1 cellular context compared by ENCODE assay signal in genomic region chr13:79003989-79004550, GRCh38.
TF ChIP-seq lines count a peak whose summit lies in the region.

No MANE protein-coding gene starts in this region.

TF ChIP-seq in GM12878, 131 proteins besides CTCF, POLR2A, EP300 and RAD21 (continued from another document and continues in another):
- TF ChIP-seq, protein P1, sequence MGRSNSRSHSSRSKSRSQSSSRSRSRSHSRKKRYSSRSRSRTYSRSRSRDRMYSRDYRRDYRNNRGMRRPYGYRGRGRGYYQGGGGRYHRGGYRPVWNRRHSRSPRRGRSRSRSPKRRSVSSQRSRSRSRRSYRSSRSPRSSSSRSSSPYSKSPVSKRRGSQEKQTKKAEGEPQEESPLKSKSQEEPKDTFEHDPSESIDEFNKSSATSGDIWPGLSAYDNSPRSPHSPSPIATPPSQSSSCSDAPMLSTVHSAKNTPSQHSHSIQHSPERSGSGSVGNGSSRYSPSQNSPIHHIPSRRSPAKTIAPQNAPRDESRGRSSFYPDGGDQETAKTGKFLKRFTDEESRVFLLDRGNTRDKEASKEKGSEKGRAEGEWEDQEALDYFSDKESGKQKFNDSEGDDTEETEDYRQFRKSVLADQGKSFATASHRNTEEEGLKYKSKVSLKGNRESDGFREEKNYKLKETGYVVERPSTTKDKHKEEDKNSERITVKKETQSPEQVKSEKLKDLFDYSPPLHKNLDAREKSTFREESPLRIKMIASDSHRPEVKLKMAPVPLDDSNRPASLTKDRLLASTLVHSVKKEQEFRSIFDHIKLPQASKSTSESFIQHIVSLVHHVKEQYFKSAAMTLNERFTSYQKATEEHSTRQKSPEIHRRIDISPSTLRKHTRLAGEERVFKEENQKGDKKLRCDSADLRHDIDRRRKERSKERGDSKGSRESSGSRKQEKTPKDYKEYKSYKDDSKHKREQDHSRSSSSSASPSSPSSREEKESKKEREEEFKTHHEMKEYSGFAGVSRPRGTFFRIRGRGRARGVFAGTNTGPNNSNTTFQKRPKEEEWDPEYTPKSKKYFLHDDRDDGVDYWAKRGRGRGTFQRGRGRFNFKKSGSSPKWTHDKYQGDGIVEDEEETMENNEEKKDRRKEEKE (IDR thresholded peaks at IDR 0.05), result no peak
- TF ChIP-seq ZNF384 (IDR thresholded peaks at IDR 0.05; ENCODE audit: borderline replicate concordance, low read depth, low read length) (peak; percentile 36; the same call in 1 of the 2 replicates), BHLHE40 (IDR thresholded peaks at IDR 0.05; ENCODE audit: borderline replicate concordance in 1 of 2, low read depth in 2 of 2, low read length in 1 of 2) (0 out of 4 replicates have a peak, but pooled peaks of 1 of the 2 experiments have one; percentile 32), MLLT1 (IDR thresholded peaks at IDR 0.05) (no peak), ETV6 (conservative IDR thresholded peaks at IDR 0.05 in 1 of 2, IDR thresholded peaks at IDR 0.05 in 1 of 2; ENCODE audit: borderline replicate concordance in 1 of 2, low read depth in 1 of 2) (peak in 1 of 2 experiments; percentile 8; a peak in 1 of 4 replicates), GATAD2B (conservative IDR thresholded peaks at IDR 0.05; ENCODE audit: low read depth) (no peak), YBX1 (IDR thresholded peaks at IDR 0.05) (no peak), RB1 (IDR thresholded peaks at IDR 0.05; ENCODE audit: borderline replicate concordance) (no peak), POLR2AphosphoS5 (IDR thresholded peaks at IDR 0.05; ENCODE audit: low read length) (no peak), SP1 (IDR thresholded peaks at IDR 0.05; ENCODE audit: low read depth, low read length) (no peak), STAT3 (IDR thresholded peaks at IDR 0.05; ENCODE audit: low read depth, low read length) (no peak), SMARCA5 (IDR thresholded peaks at IDR 0.05) (no peak), EED (IDR thresholded peaks at IDR 0.05; ENCODE audit: low read depth) (peak; percentile 68), BRCA1 (IDR thresholded peaks at IDR 0.05; ENCODE audit: low read depth, low read length) (no peak), LARP7 (IDR thresholded peaks at IDR 0.05) (no peak), SUZ12 (IDR thresholded peaks at IDR 0.05; ENCODE audit: unreplicated experiment) (no peak), MEF2B (IDR thresholded peaks at IDR 0.05; ENCODE audit: partially characterized antibody, poor library complexity, severe bottlenecking) (no peak), ZNF274 (IDR thresholded peaks at IDR 0.05; ENCODE audit: insufficient read depth, insufficient read length) (no peak), PBX3 (IDR thresholded peaks at IDR 0.05; ENCODE audit: insufficient replicate concordance, low read depth, low read length) (no peak), CBX5 (IDR thresholded peaks at IDR 0.05; ENCODE audit: low read depth) (0 out of 2 replicates have a peak, but pooled peaks have one; percentile 28), E2F4 (IDR thresholded peaks at IDR 0.05; ENCODE audit: low read depth, low read length) (no peak), STAT1 (conservative IDR thresholded peaks at IDR 0.05) (no peak), TCF12 (IDR thresholded peaks at IDR 0.05; ENCODE audit: low read depth, low read length) (no peak), POU2F2 (IDR thresholded peaks at IDR 0.05; ENCODE audit: borderline replicate concordance, low read depth, low read length) (no peak), TBL1XR1 (IDR thresholded peaks at IDR 0.05; ENCODE audit: low read depth, low read length) (no peak; the same call in 1 of the 2 replicates), KLF5 (IDR thresholded peaks at IDR 0.05; ENCODE audit: partially characterized antibody) (no peak), SRF (IDR thresholded peaks at IDR 0.05; ENCODE audit: low read depth in 2 of 2, low read length in 2 of 2) (no peak)
- TF ChIP-seq, protein P2, sequence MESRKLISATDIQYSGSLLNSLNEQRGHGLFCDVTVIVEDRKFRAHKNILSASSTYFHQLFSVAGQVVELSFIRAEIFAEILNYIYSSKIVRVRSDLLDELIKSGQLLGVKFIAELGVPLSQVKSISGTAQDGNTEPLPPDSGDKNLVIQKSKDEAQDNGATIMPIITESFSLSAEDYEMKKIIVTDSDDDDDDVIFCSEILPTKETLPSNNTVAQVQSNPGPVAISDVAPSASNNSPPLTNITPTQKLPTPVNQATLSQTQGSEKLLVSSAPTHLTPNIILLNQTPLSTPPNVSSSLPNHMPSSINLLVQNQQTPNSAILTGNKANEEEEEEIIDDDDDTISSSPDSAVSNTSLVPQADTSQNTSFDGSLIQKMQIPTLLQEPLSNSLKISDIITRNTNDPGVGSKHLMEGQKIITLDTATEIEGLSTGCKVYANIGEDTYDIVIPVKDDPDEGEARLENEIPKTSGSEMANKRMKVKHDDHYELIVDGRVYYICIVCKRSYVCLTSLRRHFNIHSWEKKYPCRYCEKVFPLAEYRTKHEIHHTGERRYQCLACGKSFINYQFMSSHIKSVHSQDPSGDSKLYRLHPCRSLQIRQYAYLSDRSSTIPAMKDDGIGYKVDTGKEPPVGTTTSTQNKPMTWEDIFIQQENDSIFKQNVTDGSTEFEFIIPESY (IDR thresholded peaks at IDR 0.05), result no peak
- TF ChIP-seq, protein P3, sequence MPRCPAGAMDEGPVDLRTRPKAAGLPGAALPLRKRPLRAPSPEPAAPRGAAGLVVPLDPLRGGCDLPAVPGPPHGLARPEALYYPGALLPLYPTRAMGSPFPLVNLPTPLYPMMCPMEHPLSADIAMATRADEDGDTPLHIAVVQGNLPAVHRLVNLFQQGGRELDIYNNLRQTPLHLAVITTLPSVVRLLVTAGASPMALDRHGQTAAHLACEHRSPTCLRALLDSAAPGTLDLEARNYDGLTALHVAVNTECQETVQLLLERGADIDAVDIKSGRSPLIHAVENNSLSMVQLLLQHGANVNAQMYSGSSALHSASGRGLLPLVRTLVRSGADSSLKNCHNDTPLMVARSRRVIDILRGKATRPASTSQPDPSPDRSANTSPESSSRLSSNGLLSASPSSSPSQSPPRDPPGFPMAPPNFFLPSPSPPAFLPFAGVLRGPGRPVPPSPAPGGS (IDR thresholded peaks at IDR 0.05; ENCODE audit: borderline replicate concordance, insufficient read depth, low read depth, low read length, poor library complexity, severe bottlenecking), result peak; percentile 50
- TF ChIP-seq, protein P4, sequence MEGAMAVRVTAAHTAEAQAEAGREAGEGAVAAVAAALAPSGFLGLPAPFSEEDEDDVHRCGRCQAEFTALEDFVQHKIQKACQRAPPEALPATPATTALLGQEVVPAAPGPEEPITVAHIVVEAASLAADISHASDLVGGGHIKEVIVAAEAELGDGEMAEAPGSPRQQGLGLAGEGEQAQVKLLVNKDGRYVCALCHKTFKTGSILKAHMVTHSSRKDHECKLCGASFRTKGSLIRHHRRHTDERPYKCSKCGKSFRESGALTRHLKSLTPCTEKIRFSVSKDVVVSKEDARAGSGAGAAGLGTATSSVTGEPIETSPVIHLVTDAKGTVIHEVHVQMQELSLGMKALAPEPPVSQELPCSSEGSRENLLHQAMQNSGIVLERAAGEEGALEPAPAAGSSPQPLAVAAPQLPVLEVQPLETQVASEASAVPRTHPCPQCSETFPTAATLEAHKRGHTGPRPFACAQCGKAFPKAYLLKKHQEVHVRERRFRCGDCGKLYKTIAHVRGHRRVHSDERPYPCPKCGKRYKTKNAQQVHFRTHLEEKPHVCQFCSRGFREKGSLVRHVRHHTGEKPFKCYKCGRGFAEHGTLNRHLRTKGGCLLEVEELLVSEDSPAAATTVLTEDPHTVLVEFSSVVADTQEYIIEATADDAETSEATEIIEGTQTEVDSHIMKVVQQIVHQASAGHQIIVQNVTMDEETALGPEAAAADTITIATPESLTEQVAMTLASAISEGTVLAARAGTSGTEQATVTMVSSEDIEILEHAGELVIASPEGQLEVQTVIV (IDR thresholded peaks at IDR 0.05; ENCODE audit: borderline replicate concordance, partially characterized antibody), result no peak
- TF ChIP-seq, protein P5, sequence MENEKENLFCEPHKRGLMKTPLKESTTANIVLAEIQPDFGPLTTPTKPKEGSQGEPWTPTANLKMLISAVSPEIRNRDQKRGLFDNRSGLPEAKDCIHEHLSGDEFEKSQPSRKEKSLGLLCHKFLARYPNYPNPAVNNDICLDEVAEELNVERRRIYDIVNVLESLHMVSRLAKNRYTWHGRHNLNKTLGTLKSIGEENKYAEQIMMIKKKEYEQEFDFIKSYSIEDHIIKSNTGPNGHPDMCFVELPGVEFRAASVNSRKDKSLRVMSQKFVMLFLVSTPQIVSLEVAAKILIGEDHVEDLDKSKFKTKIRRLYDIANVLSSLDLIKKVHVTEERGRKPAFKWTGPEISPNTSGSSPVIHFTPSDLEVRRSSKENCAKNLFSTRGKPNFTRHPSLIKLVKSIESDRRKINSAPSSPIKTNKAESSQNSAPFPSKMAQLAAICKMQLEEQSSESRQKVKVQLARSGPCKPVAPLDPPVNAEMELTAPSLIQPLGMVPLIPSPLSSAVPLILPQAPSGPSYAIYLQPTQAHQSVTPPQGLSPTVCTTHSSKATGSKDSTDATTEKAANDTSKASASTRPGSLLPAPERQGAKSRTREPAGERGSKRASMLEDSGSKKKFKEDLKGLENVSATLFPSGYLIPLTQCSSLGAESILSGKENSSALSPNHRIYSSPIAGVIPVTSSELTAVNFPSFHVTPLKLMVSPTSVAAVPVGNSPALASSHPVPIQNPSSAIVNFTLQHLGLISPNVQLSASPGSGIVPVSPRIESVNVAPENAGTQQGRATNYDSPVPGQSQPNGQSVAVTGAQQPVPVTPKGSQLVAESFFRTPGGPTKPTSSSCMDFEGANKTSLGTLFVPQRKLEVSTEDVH (IDR thresholded peaks at IDR 0.05; ENCODE audit: low read depth, partially characterized antibody), result no peak
- TF ChIP-seq, protein P6, sequence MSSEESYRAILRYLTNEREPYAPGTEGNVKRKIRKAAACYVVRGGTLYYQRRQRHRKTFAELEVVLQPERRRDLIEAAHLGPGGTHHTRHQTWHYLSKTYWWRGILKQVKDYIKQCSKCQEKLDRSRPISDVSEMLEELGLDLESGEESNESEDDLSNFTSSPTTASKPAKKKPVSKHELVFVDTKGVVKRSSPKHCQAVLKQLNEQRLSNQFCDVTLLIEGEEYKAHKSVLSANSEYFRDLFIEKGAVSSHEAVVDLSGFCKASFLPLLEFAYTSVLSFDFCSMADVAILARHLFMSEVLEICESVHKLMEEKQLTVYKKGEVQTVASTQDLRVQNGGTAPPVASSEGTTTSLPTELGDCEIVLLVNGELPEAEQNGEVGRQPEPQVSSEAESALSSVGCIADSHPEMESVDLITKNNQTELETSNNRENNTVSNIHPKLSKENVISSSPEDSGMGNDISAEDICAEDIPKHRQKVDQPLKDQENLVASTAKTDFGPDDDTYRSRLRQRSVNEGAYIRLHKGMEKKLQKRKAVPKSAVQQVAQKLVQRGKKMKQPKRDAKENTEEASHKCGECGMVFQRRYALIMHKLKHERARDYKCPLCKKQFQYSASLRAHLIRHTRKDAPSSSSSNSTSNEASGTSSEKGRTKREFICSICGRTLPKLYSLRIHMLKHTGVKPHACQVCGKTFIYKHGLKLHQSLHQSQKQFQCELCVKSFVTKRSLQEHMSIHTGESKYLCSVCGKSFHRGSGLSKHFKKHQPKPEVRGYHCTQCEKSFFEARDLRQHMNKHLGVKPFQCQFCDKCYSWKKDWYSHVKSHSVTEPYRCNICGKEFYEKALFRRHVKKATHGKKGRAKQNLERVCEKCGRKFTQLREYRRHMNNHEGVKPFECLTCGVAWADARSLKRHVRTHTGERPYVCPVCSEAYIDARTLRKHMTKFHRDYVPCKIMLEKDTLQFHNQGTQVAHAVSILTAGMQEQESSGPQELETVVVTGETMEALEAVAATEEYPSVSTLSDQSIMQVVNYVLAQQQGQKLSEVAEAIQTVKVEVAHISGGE (CRISPR knock-in tag; IDR thresholded peaks at IDR 0.05), result no peak
- TF ChIP-seq, protein P7, sequence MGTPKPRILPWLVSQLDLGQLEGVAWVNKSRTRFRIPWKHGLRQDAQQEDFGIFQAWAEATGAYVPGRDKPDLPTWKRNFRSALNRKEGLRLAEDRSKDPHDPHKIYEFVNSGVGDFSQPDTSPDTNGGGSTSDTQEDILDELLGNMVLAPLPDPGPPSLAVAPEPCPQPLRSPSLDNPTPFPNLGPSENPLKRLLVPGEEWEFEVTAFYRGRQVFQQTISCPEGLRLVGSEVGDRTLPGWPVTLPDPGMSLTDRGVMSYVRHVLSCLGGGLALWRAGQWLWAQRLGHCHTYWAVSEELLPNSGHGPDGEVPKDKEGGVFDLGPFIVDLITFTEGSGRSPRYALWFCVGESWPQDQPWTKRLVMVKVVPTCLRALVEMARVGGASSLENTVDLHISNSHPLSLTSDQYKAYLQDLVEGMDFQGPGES (IDR thresholded peaks at IDR 0.05), result no peak
- TF ChIP-seq, protein P8, sequence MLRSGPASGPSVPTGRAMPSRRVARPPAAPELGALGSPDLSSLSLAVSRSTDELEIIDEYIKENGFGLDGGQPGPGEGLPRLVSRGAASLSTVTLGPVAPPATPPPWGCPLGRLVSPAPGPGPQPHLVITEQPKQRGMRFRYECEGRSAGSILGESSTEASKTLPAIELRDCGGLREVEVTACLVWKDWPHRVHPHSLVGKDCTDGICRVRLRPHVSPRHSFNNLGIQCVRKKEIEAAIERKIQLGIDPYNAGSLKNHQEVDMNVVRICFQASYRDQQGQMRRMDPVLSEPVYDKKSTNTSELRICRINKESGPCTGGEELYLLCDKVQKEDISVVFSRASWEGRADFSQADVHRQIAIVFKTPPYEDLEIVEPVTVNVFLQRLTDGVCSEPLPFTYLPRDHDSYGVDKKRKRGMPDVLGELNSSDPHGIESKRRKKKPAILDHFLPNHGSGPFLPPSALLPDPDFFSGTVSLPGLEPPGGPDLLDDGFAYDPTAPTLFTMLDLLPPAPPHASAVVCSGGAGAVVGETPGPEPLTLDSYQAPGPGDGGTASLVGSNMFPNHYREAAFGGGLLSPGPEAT (IDR thresholded peaks at IDR 0.05; ENCODE audit: low read depth), result peak; percentile 69
